Comparison of ENCODE assay signal across 10 cellular contexts in the genomic region with DNA sequence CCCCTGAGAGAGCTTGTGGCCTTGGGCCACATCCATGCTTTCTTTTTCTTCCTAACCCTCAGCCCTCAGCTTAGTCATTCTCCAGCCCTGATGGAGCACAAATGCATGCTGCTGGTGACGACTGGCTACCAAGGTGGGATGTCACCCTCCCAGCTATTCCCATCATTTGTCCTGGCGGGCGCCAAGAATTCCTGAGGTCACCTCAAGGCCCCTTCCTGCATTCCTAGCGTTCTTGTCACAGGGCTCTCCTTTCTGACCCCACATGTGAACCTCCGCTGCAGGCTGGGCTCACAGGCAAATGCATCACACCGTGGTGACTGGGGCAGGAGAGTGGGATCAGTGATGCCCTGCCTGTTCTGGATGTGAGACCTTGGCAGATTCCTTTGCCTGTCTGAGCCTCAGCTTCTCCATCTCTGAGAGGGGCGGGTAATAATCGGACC. TPM values are rescaled to one million over a fixed set of nuclear protein-coding genes. Genes with fewer than 3 reads are reported as not detected.
DNase-seq lines count a peak whose midpoint lies in the region; FAIRE-seq and TF ChIP-seq lines count a peak whose summit lies in the region.
"Had no signal": no experiment of that assay in that cellular context is flagged by ENCODE, and none has a peak within 500 bp of the region (broad histone marks: within the 10 kb centered on the region; RNA-seq: fewer than 3 reads in every experiment).

No MANE protein-coding gene starts in this region.

- TF ChIP-seq POLR2A in adrenal gland (IDR thresholded peaks at IDR 0.05) = peak in 1 of 2 donors; percentile 19

- H3K9me3 ChIP-seq in adrenal gland (replicated peaks in 1 of 3) (no peaks in the 10 kb centered on the region), keratinocyte (ENCODE audit: control insufficient read depth, low read depth, low read length) (no peaks in the 10 kb centered on the region)

- H3K36me3 ChIP-seq in adrenal gland (replicated peaks in 1 of 2) (no peaks in the 10 kb centered on the region), keratinocyte (ENCODE audit: control insufficient read depth in 2 of 2, extremely low read depth in 1 of 2, insufficient read depth in 2 of 2, low read length in 2 of 2) (no peaks in the 10 kb centered on the region)

- peaks cover 29% of the 10 kb centered on the region for H3K4me1 Mint-ChIP-seq in activated naive CD4-positive, alpha-beta T cell treated with anti-CD3 and anti-CD28 coated beads, Interleukin-2, amount 50 U/mL, for 24 hours
- H3K4me1 Mint-ChIP-seq in activated naive CD4-positive, alpha-beta T cell treated with anti-CD3 and anti-CD28 coated beads, Interleukin-2, amount 10 ng/mL, durations not matched to agents 7 days and 5 days = peaks cover 26% of the 10 kb centered on the region

- H4K20me1 ChIP-seq in keratinocyte (ENCODE audit: control insufficient read depth, extremely low read depth, insufficient read depth, low read length) = no peaks in the 10 kb centered on the region

- no peak for TF ChIP-seq CTCF in adrenal gland (IDR thresholded peaks at IDR 0.05)
- no peak for TF ChIP-seq CTCF in keratinocyte (optimal IDR thresholded peaks at IDR 0.05 in 1 of 3, IDR thresholded peaks at IDR 0.05 in 1 of 3, conservative IDR thresholded peaks at IDR 0.05 in 1 of 3; ENCODE audit: extremely low read depth in 1 of 3, insufficient read depth in 2 of 3, low read length in 3 of 3)

- H3K9me3 Mint-ChIP-seq in activated naive CD4-positive, alpha-beta T cell treated with anti-CD3 and anti-CD28 coated beads, Interleukin-2, amount 50 U/mL, for 24 hours = no peaks in the 10 kb centered on the region
- peaks cover 3% of the 10 kb centered on the region for H3K9me3 Mint-ChIP-seq in activated naive CD4-positive, alpha-beta T cell treated with anti-CD3 and anti-CD28 coated beads, Interleukin-2, amount 10 ng/mL, durations not matched to agents 7 days and 5 days

- H3K4me3 Mint-ChIP-seq in activated naive CD4-positive, alpha-beta T cell treated with anti-CD3 and anti-CD28 coated beads, Interleukin-2, amount 50 U/mL, for 24 hours = no peak overlapping the region
- no peak overlapping the region for H3K4me3 Mint-ChIP-seq in activated naive CD4-positive, alpha-beta T cell treated with anti-CD3 and anti-CD28 coated beads, Interleukin-2, amount 10 ng/mL, durations not matched to agents 7 days and 5 days

- no peak overlapping the region for H3K4me2 ChIP-seq in keratinocyte (ENCODE audit: control insufficient read depth, extremely low read depth, insufficient read depth, low read depth, low read length)

- H3K27me3 ChIP-seq in adrenal gland (no peaks in the 10 kb centered on the region), keratinocyte (ENCODE audit: control insufficient read depth, extremely low read depth, insufficient read depth, low read length) (no peaks in the 10 kb centered on the region)

- H3K9me1 ChIP-seq in keratinocyte (ENCODE audit: control insufficient read depth, extremely low read depth, insufficient read depth, low read length) = peaks cover 2% of the 10 kb centered on the region

- H3K79me2 ChIP-seq in keratinocyte (ENCODE audit: control insufficient read depth, insufficient read depth, low read length) = no peaks in the 10 kb centered on the region

- no peak overlapping the region for H2AFZ ChIP-seq in keratinocyte (ENCODE audit: control insufficient read depth, low read length)

- H3K4me1 ChIP-seq in adrenal gland (replicated peaks in 1 of 2) (peaks cover 14 to 28% of the 10 kb centered on the region in 2 donors), keratinocyte (ENCODE audit: control insufficient read depth, extremely low read depth, insufficient read depth, low read length) (peaks cover 33% of the 10 kb centered on the region)

- H3K27ac ChIP-seq in adrenal gland (peak overlapping the region in 4 of 5 donors; percentile 69 to 93 (median 84)), keratinocyte (ENCODE audit: control insufficient read depth, insufficient read depth, low read length) (peak overlapping the region; percentile 84), caudate nucleus (ENCODE audit: low read depth, low read length) (no peak overlapping the region)

- intact Hi-C loops in adrenal gland (cut with DNase I) = no loop called here

- H3K36me3 Mint-ChIP-seq in activated naive CD4-positive, alpha-beta T cell treated with anti-CD3 and anti-CD28 coated beads, Interleukin-2, amount 50 U/mL, for 24 hours = no peaks in the 10 kb centered on the region
- H3K36me3 Mint-ChIP-seq in activated naive CD4-positive, alpha-beta T cell treated with anti-CD3 and anti-CD28 coated beads, Interleukin-2, amount 10 ng/mL, durations not matched to agents 7 days and 5 days = no peaks in the 10 kb centered on the region

- CTCF ChIA-PET in activated naive CD4-positive, alpha-beta T cell treated with anti-CD3 and anti-CD28 coated beads, Interleukin-2, amount 10 ng/mL, durations not matched to agents 7 days and 5 days (lab: Charles Lee) = interaction anchor here (1.4 kb wide), 1 partner anchor 101 kb away, joined by 3 read pairs; no protein-coding TSS in a partner anchor

- peak overlapping the region; percentile 54 for H3K9ac ChIP-seq in keratinocyte (ENCODE audit: control insufficient read depth, extremely low read depth, insufficient read depth, low read length)

- H3K4me3 ChIP-seq in adrenal gland (no peak overlapping the region), keratinocyte (ENCODE audit: control insufficient read depth in 2 of 3, extremely low read depth in 1 of 3, insufficient read depth in 2 of 3, low read depth in 1 of 3, low read length in 3 of 3) (no peak overlapping the region)

- peak overlapping the region; percentile 79 for H3K27ac Mint-ChIP-seq in activated naive CD4-positive, alpha-beta T cell treated with anti-CD3 and anti-CD28 coated beads, Interleukin-2, amount 50 U/mL, for 24 hours
- no peak overlapping the region for H3K27ac Mint-ChIP-seq in activated naive CD4-positive, alpha-beta T cell treated with anti-CD3 and anti-CD28 coated beads, Interleukin-2, amount 10 ng/mL, durations not matched to agents 7 days and 5 days

- FAIRE-seq in keratinocyte (lab: Jason Lieb, UNC) (peak; percentile 41), urothelium cell line (lab: Jason Lieb, UNC) (peak; percentile 89)

- dilution Hi-C loops in keratinocyte (cut with MboI; ENCODE audit: extremely low pct_ligation_motif_present, low sequenced_read_pairs) = no loop called here

- DNase-seq in activated naive CD4-positive, alpha-beta T cell treated with anti-CD3 and anti-CD28 coated beads, Interleukin-2, amount 10 ng/mL, durations not matched to agents 7 days and 5 days = no peak
- DNase-seq in adrenal gland (peak in 6 of 7 donors; percentile 63 to 76 (median 70)), keratinocyte (ENCODE audit: low read depth, low spot score) (peak; percentile 56), urothelium cell line (ENCODE audit: low spot score) (peak; percentile 92), NCI-H1694 treated with DMSO at 0.1 percent for 48 hours (lab: John Stamatoyannopoulos, UW) (no peak), caudate nucleus (lab: John Stamatoyannopoulos, UW) (no peak)
- no peak for DNase-seq in central memory CD4-positive, alpha-beta T cell
- DNase-seq: hypothalamus, NCI-H1092 treated with DMSO at 0.1 percent for 48 hours had no signal

- WGBS in adrenal gland, 4 donors = 12 to 58% (median 52%) methylated on average over 6 to 8 of the region's 8 CpGs

- H3K27me3 Mint-ChIP-seq in activated naive CD4-positive, alpha-beta T cell treated with anti-CD3 and anti-CD28 coated beads, Interleukin-2, amount 50 U/mL, for 24 hours = no peaks in the 10 kb centered on the region
- H3K27me3 Mint-ChIP-seq in activated naive CD4-positive, alpha-beta T cell treated with anti-CD3 and anti-CD28 coated beads, Interleukin-2, amount 10 ng/mL, durations not matched to agents 7 days and 5 days = peaks cover 31% of the 10 kb centered on the region

RNA-seq across cellular contexts. Expression of gene IFFO2, which starts 53.4 kb away (rescaled TPM):
- total RNA-seq in adrenal gland = 10 to 100 TPM; 13.5 to 23.4 (median 17.9) TPM
- polyA plus RNA-seq in adrenal gland (10 to 100 TPM in 1 of 3 donors, 1 to 10 TPM in 2; 5.9 to 10.8 (median 9.7) TPM), keratinocyte (55.0 to 61.5 TPM (median 57.9 TPM) in 3 replicates)
- polyA plus RNA-seq in keratinocyte (2011; ENCODE audit: low read depth) = 124 TPM
- 43.0 and 79.6 TPM in 2 replicates for polyA plus RNA-seq in keratinocyte (2011; cell fraction: cytosol; rRNA removed)
- polyA plus RNA-seq in keratinocyte (2011; cell fraction: nucleus; rRNA removed) = 145 and 193 TPM in 2 replicates
- polyA plus RNA-seq in keratinocyte (2012; ENCODE audit: low replicate concordance) = 72.9 and 75.0 TPM in 2 replicates
- 106 to 194 TPM (median 118 TPM) in 3 replicates for polyA minus RNA-seq in keratinocyte
- 127 TPM for polyA minus RNA-seq in keratinocyte (2011; cell fraction: cytosol; rRNA and poly(A)+ RNA removed)
- 82.3 and 144 TPM in 2 replicates for polyA minus RNA-seq in keratinocyte (2011; cell fraction: nucleus; rRNA and poly(A)+ RNA removed)

Comparison
In these comparisons a context has a peak if more than half of its experiments do, and no peak if none do; other contexts are left out.
1. DNase-seq: peak in adrenal gland (6 of 7), keratinocyte (single experiment) and urothelium cell line (single experiment); none in activated naive CD4-positive, alpha-beta T cell treated with anti-CD3 and anti-CD28 coated beads, Interleukin-2, amount 10 ng/mL, durations not matched to agents 7 days and 5 days (single experiment), central memory CD4-positive, alpha-beta T cell (single experiment), NCI-H1694 treated with DMSO at 0.1 percent for 48 hours (single experiment) and caudate nucleus (0 of 61).